19 cellular contexts compared by ENCODE assay signal in genomic region chr14:56358265-56358664, GRCh38.
"Had no signal": no experiment of that assay in that cellular context is flagged by ENCODE, and none has a peak within 500 bp of the region (broad histone marks: within the 10 kb centered on the region; RNA-seq: fewer than 3 reads in every experiment).

No MANE protein-coding gene starts in this region.

- DNase-seq: activated CD4-positive, alpha-beta memory T cell treated with anti-CD3 and anti-CD28 coated beads, Interleukin-2, amount 10 ng/mL, durations not matched to agents 7 days and 5 days; activated gamma-delta T cell treated with Interleukin-2 at 50 U/mL for 16 hours; activated T-cell treated with anti-CD3 and anti-CD28 coated beads, Interleukin-2, amount 50 U/mL, for 24 hours; dermis blood vessel endothelial cell; foreskin keratinocyte; glutamatergic neuron; hippocampal formation; left colon; lower lobe of right lung; natural killer cell; pancreas; stimulated activated CD4-positive, alpha-beta T cell treated with anti-CD3 and anti-CD28 coated beads, Interleukin-4, amount 100 ng/mL, for 24 hours; WERI-Rb-1 had no signal

- H3K27ac ChIP-seq: cardiac muscle cell, foreskin keratinocyte, lower lobe of right lung, pancreas, SK-N-MC had no signal

- H3K27me3 ChIP-seq: cardiac muscle cell, pancreas had no signal

- H3K27me3 Mint-ChIP-seq: activated naive CD8-positive, alpha-beta T cell; activated T-cell treated with anti-CD3 and anti-CD28 coated beads, Interleukin-2, amount 50 U/mL, for 24 hours; stimulated activated memory B cell treated with anti-CD40 and anti-IgM and Interleukin-4, amounts not matched to agents 10 μg/mL and 1 μg/mL and 100 μg/mL, for 72 hours had no signal

- H3K4me3 Mint-ChIP-seq: activated CD4-positive, alpha-beta memory T cell treated with anti-CD3 and anti-CD28 coated beads, Interleukin-2, amount 10 ng/mL, durations not matched to agents 7 days and 5 days; activated naive CD8-positive, alpha-beta T cell; activated T-cell treated with anti-CD3 and anti-CD28 coated beads, Interleukin-2, amount 50 U/mL, for 24 hours; natural killer cell; stimulated activated memory B cell treated with anti-CD40 and anti-IgM and Interleukin-4, amounts not matched to agents 10 μg/mL and 1 μg/mL and 100 μg/mL, for 72 hours had no signal

- H3K27ac Mint-ChIP-seq: activated CD4-positive, alpha-beta memory T cell treated with anti-CD3 and anti-CD28 coated beads, Interleukin-2, amount 10 ng/mL, durations not matched to agents 7 days and 5 days; activated naive CD8-positive, alpha-beta T cell; activated T-cell treated with anti-CD3 and anti-CD28 coated beads, Interleukin-2, amount 50 U/mL, for 24 hours; natural killer cell; stimulated activated memory B cell treated with anti-CD40 and anti-IgM and Interleukin-4, amounts not matched to agents 10 μg/mL and 1 μg/mL and 100 μg/mL, for 72 hours had no signal

- H3K4me1 ChIP-seq: foreskin keratinocyte, lower lobe of right lung, pancreas had no signal

- ATAC-seq: foreskin keratinocyte; left colon; lower lobe of right lung; natural killer cell; pancreas; sciatic nerve; stimulated activated memory B cell treated with anti-CD40 and anti-IgM and Interleukin-4, amounts not matched to agents 10 μg/mL and 1 μg/mL and 100 μg/mL, for 72 hours had no signal

- H3K4me3 ChIP-seq: cardiac muscle cell, lower lobe of right lung, pancreas, SK-N-MC had no signal

- H3K36me3 ChIP-seq: cardiac muscle cell, lower lobe of right lung, pancreas, WERI-Rb-1 had no signal

- H3K9me3 Mint-ChIP-seq: activated CD4-positive, alpha-beta memory T cell treated with anti-CD3 and anti-CD28 coated beads, Interleukin-2, amount 10 ng/mL, durations not matched to agents 7 days and 5 days; activated T-cell treated with anti-CD3 and anti-CD28 coated beads, Interleukin-2, amount 50 U/mL, for 24 hours; natural killer cell had no signal

- H3K9me3 ChIP-seq: lower lobe of right lung, pancreas had no signal

- FAIRE-seq: islet of Langerhans, pancreas had no signal

- H3K4me1 Mint-ChIP-seq: stimulated activated memory B cell treated with anti-CD40 and anti-IgM and Interleukin-4, amounts not matched to agents 10 μg/mL and 1 μg/mL and 100 μg/mL, for 72 hours had no signal
